In the genomic region with DNA sequence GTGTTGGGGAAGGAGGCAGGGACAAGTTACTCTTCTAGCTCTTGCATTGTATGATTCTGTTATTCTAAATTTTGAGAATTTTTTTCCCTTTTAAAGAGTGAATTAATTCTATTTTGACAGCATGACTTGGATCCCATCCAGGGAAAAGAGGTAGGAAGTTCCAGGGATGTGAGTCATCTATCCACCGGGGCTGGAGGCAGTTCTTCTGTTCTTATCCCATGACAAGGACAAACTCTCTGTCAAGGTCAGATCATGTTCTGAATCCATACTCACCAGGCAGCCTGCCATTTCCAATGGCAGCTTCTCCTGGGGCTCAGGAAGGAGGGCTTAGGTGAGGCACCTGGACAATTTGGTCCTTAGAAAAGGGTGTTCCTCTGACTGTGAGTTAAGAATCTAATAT, we compare ENCODE assay signal across 11 cellular contexts.
DNase-seq lines count a peak whose midpoint lies in the region; ATAC-seq, FAIRE-seq and TF ChIP-seq lines count a peak whose summit lies in the region.
"Had no signal": no experiment of that assay in that cellular context is flagged by ENCODE, and none has a peak within 500 bp of the region (broad histone marks: within the 10 kb centered on the region; RNA-seq: fewer than 3 reads in every experiment).

No MANE protein-coding gene starts in this region.

- peak overlapping the region; percentile 54 for H3K27ac Mint-ChIP-seq in MCF 10A (ENCODE audit: low read depth, unreplicated experiment)
- H3K27ac Mint-ChIP-seq in T-cell: no peak overlapping the region
- no peak overlapping the region for H3K27ac Mint-ChIP-seq in activated naive CD4-positive, alpha-beta T cell treated with anti-CD3 and anti-CD28 coated beads, Interleukin-2, amount 50 U/mL, for 72 hours
- H3K27ac Mint-ChIP-seq: activated CD4-positive, alpha-beta T cell treated with anti-CD3 and anti-CD28 coated beads, Interleukin-2, amount 10 ng/mL, durations not matched to agents 24 days and 14 days had no signal

- H3K4me3 Mint-ChIP-seq in MCF 10A (ENCODE audit: unreplicated experiment) (no peak overlapping the region), T-cell (no peak overlapping the region)
- H3K4me3 Mint-ChIP-seq: activated CD4-positive, alpha-beta T cell treated with anti-CD3 and anti-CD28 coated beads, Interleukin-2, amount 10 ng/mL, durations not matched to agents 24 days and 14 days had no signal

- no peak overlapping the region for H3K4me3 ChIP-seq in keratinocyte (ENCODE audit: control insufficient read depth in 2 of 3, extremely low read depth in 1 of 3, insufficient read depth in 2 of 3, low read depth in 1 of 3, low read length in 3 of 3)
- H3K4me3 ChIP-seq: lung had no signal

- H3K36me3 Mint-ChIP-seq in MCF 10A (ENCODE audit: insufficient read depth, unreplicated experiment): peaks cover 6% of the 10 kb centered on the region
- no peaks in the 10 kb centered on the region for H3K36me3 Mint-ChIP-seq in T-cell
- no peaks in the 10 kb centered on the region for H3K36me3 Mint-ChIP-seq in activated naive CD4-positive, alpha-beta T cell treated with anti-CD3 and anti-CD28 coated beads, Interleukin-2, amount 50 U/mL, for 72 hours

- no peaks in the 10 kb centered on the region for H3K27me3 ChIP-seq in keratinocyte (ENCODE audit: control insufficient read depth, extremely low read depth, insufficient read depth, low read length)

- H3K27me3 Mint-ChIP-seq in MCF 10A (ENCODE audit: insufficient read depth, unreplicated experiment) (peaks cover 52% of the 10 kb centered on the region), T-cell (peaks cover 6 to 38% of the 10 kb centered on the region in 2 donors)

- no peaks in the 10 kb centered on the region for H3K9me3 Mint-ChIP-seq in MCF 10A (ENCODE audit: unreplicated experiment)
- H3K9me3 Mint-ChIP-seq in T-cell: no peaks in the 10 kb centered on the region
- H3K9me3 Mint-ChIP-seq in activated naive CD4-positive, alpha-beta T cell treated with anti-CD3 and anti-CD28 coated beads, Interleukin-2, amount 50 U/mL, for 72 hours: no peaks in the 10 kb centered on the region
- H3K9me3 Mint-ChIP-seq: activated CD4-positive, alpha-beta T cell treated with anti-CD3 and anti-CD28 coated beads, Interleukin-2, amount 10 ng/mL, durations not matched to agents 24 days and 14 days had no signal

- TF ChIP-seq CTCF in MCF 10A (IDR thresholded peaks at IDR 0.05; ENCODE audit: unreplicated experiment) (no peak), keratinocyte (optimal IDR thresholded peaks at IDR 0.05 in 1 of 3, IDR thresholded peaks at IDR 0.05 in 1 of 3, conservative IDR thresholded peaks at IDR 0.05 in 1 of 3; ENCODE audit: extremely low read depth in 1 of 3, insufficient read depth in 2 of 3, low read length in 3 of 3) (no peak)

- H3K4me1 ChIP-seq in keratinocyte (ENCODE audit: control insufficient read depth, extremely low read depth, insufficient read depth, low read length): peaks cover 12% of the 10 kb centered on the region

- peak; percentile 48 for DNase-seq in 8988T
- DNase-seq in HS-27A (ENCODE audit: low read depth): peak; percentile 29
- DNase-seq in MCF 10A (ENCODE audit: unreplicated experiment): peak; percentile 81
- DNase-seq in keratinocyte (ENCODE audit: low read depth, low spot score): peak; percentile 36
- DNase-seq in NCI-H510A treated with DMSO at 0.1 percent for 48 hours (lab: John Stamatoyannopoulos, UW): no peak
- no peak for DNase-seq in T-cell
- DNase-seq in T-helper 1 cell: no peak
- no peak for DNase-seq in activated naive CD4-positive, alpha-beta T cell treated with anti-CD3 and anti-CD28 coated beads, Interleukin-2, amount 50 U/mL, for 72 hours (ENCODE audit: low spot score in 2 of 2)
- DNase-seq: activated CD4-positive, alpha-beta T cell treated with anti-CD3 and anti-CD28 coated beads, Interleukin-2, amount 10 ng/mL, durations not matched to agents 24 days and 14 days; NCI-H2081 had no signal

- no peaks in the 10 kb centered on the region for H3K9me3 ChIP-seq in keratinocyte (ENCODE audit: control insufficient read depth, low read depth, low read length)

- H3K79me2 ChIP-seq in keratinocyte (ENCODE audit: control insufficient read depth, insufficient read depth, low read length): no peaks in the 10 kb centered on the region

- FAIRE-seq in keratinocyte (lab: Jason Lieb, UNC): peak; percentile 53

- CTCF ChIA-PET in MCF 10A (lab: Yijun Ruan, JAX) (interaction anchor here (0.8 to 3.0 kb wide), 2 partner anchors 11 kb away, joined by 3 to 11 read pairs; no protein-coding TSS in a partner anchor), T-cell (lab: Charles Lee) (interaction anchor here (0.6 kb wide), 2 partner anchors 73 to 248 kb away, joined by 4 to 5 read pairs; no protein-coding TSS in a partner anchor)

- no peak overlapping the region for H3K4me2 ChIP-seq in keratinocyte (ENCODE audit: control insufficient read depth, extremely low read depth, insufficient read depth, low read depth, low read length)

- H3K4me1 Mint-ChIP-seq in MCF 10A (ENCODE audit: insufficient read depth, unreplicated experiment) (peaks cover 23% of the 10 kb centered on the region), T-cell (peaks cover 0 to 2% (median 0%) of the 10 kb centered on the region in 3 donors)

- dilution Hi-C loops in keratinocyte (cut with MboI; ENCODE audit: extremely low pct_ligation_motif_present, low sequenced_read_pairs): no loop called here

- intact Hi-C loops in MCF 10A (cut with micrococcal nuclease): no loop called here

- ATAC-seq in T-cell (replicated peaks in 1 of 4): no peak
- ATAC-seq in activated naive CD4-positive, alpha-beta T cell treated with anti-CD3 and anti-CD28 coated beads, Interleukin-2, amount 50 U/mL, for 72 hours: no peak

- no peaks in the 10 kb centered on the region for H3K36me3 ChIP-seq in keratinocyte (ENCODE audit: control insufficient read depth in 2 of 2, extremely low read depth in 1 of 2, insufficient read depth in 2 of 2, low read length in 2 of 2)

- BruUV-seq in MCF 10A (replicated peaks; lab: Mats Ljungman, UMichigan): no TSS peak

- H3K27ac ChIP-seq in keratinocyte (ENCODE audit: control insufficient read depth, insufficient read depth, low read length): no peak overlapping the region

- H4K20me1 ChIP-seq in keratinocyte (ENCODE audit: control insufficient read depth, extremely low read depth, insufficient read depth, low read length): no peaks in the 10 kb centered on the region

- no peaks in the 10 kb centered on the region for H3K9me1 ChIP-seq in keratinocyte (ENCODE audit: control insufficient read depth, extremely low read depth, insufficient read depth, low read length)

- H3K9ac ChIP-seq in keratinocyte (ENCODE audit: control insufficient read depth, extremely low read depth, insufficient read depth, low read length): no peak overlapping the region

- H2AFZ ChIP-seq in keratinocyte (ENCODE audit: control insufficient read depth, low read length): no peak overlapping the region

- POLR2A ChIA-PET in MCF 10A (lab: Yijun Ruan, JAX) (interaction anchor here (0.8 to 1.9 kb wide), 3 partner anchors 11 to 132 kb away, joined by 5 to 8 read pairs (median 5); partner anchors contain the start of gene MED14), T-cell (lab: Charles Lee) (no interaction called here)

Comparison
In these comparisons a context has a peak if more than half of its experiments do, and no peak if none do; other contexts are left out.
1. DNase-seq: peak in 8988T (single experiment), HS-27A (single experiment), MCF 10A (single experiment) and keratinocyte (single experiment); none in NCI-H510A treated with DMSO at 0.1 percent for 48 hours (single experiment), T-cell (0 of 34), T-helper 1 cell (0 of 5) and activated naive CD4-positive, alpha-beta T cell treated with anti-CD3 and anti-CD28 coated beads, Interleukin-2, amount 50 U/mL, for 72 hours (0 of 2).